Comparison of ENCODE assay signal across 7 cellular contexts in the genomic region with DNA sequence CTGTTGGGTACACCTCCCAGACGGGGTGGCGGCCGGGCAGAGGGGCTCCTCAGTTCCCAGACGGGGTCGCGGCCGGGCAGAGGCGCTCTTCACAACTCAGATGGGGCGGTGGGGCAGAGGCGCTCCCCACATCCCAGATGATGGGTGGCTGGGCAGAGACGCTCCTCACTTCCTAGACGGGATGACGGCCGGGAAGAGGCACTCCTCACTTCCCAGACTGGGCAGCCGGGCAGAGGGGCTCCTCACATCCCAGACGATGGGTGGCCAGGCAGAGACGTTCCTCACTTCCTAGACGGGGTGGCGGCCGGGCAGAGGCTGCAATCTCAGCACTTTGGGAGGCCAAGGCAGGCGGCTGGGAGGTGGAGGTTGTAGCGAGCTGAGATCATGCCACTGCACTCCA. TPM values are rescaled to one million over a fixed set of nuclear protein-coding genes. Genes with fewer than 3 reads are reported as not detected.
"Had no signal": no experiment of that assay in that cellular context is flagged by ENCODE, and none has a peak within 500 bp of the region (broad histone marks: within the 10 kb centered on the region; RNA-seq: fewer than 3 reads in every experiment).

No MANE protein-coding gene starts in this region.

RNA-seq across cellular contexts. Expression of gene GPR15LG, which starts 6.8 kb away (rescaled TPM):
- total RNA-seq: M059J, PC-3, Right ventricle myocardium superior, SJSA1 had no signal
- polyA plus RNA-seq: K562, SK-N-SH had no signal

RNA-seq across cellular contexts. Expression of gene CDHR1, which starts 14.0 kb away (rescaled TPM):
- total RNA-seq: M059J, PC-3 had no signal

RNA-seq across cellular contexts. Expression of gene LRIT2, which starts 45.0 kb away (rescaled TPM):
- total RNA-seq: K562, M059J, PC-3, Peyer's patch, Right ventricle myocardium superior, SJSA1 had no signal
- polyA plus RNA-seq: K562, SK-N-SH had no signal
